In genomic region chr2:39385172-39385571, GRCh38 we compare ENCODE assay signal across 29 cellular contexts.
"Had no signal": no experiment of that assay in that cellular context is flagged by ENCODE, and none has a peak within 500 bp of the region (broad histone marks: within the 10 kb centered on the region; RNA-seq: fewer than 3 reads in every experiment).

No MANE protein-coding gene starts in this region.

- H3K4me3 ChIP-seq: adrenal gland, body of pancreas, Peyer's patch, SJCRH30, SK-N-MC had no signal

- H3K27me3 Mint-ChIP-seq: activated CD4-positive, alpha-beta T cell treated with anti-CD3 and anti-CD28 coated beads for 36 hours; activated CD4-positive, alpha-beta T cell treated with anti-CD3 and anti-CD28 coated beads, Interleukin-2, amount 10 ng/mL, durations not matched to agents 7 days and 5 days; activated T-cell treated with anti-CD3 and anti-CD28 coated beads, Interleukin-2, amount 50 U/mL, for 24 hours had no signal

- H3K27ac ChIP-seq: adrenal gland, body of pancreas, KMS-11, Peyer's patch, SJCRH30, SK-N-MC had no signal

- H3K4me1 Mint-ChIP-seq: activated CD4-positive, alpha-beta T cell treated with anti-CD3 and anti-CD28 coated beads, Interleukin-2, amount 10 ng/mL, durations not matched to agents 7 days and 5 days had no signal

- H3K27me3 ChIP-seq: adrenal gland, body of pancreas, Peyer's patch, SJCRH30 had no signal

- H3K27ac Mint-ChIP-seq: activated CD4-positive, alpha-beta T cell treated with anti-CD3 and anti-CD28 coated beads for 36 hours; activated CD4-positive, alpha-beta T cell treated with anti-CD3 and anti-CD28 coated beads, Interleukin-2, amount 10 ng/mL, durations not matched to agents 7 days and 5 days; activated CD8-positive, alpha-beta T cell treated with anti-CD3 and anti-CD28 coated beads, Interleukin-2, amount 10 ng/mL, durations not matched to agents 7 days and 5 days; activated naive CD4-positive, alpha-beta T cell treated with anti-CD3 and anti-CD28 coated beads, Interleukin-2, amount 50 U/mL, for 72 hours; activated T-cell treated with anti-CD3 and anti-CD28 coated beads, Interleukin-2, amount 50 U/mL, for 24 hours; activated T-helper 2 cell treated with anti-CD3 and anti-CD28 coated beads, Interferon-gamma antibody, Interleukin-2, Interleukin-4, amounts not matched to agents 10 μg/mL and 5 μg/mL and 100 μg/mL, durations not matched to agents 14 hours and 24 hours and 36 hours; T-helper 2 cell treated with Interferon-gamma antibody and Interleukin-4, amounts not matched to agents 5 μg/mL and 100 μg/mL, for 36 hours; WTC11 had no signal

- H3K4me1 ChIP-seq: Peyer's patch had no signal

- H3K4me3 Mint-ChIP-seq: activated CD4-positive, alpha-beta T cell treated with anti-CD3 and anti-CD28 coated beads for 36 hours; activated CD4-positive, alpha-beta T cell treated with anti-CD3 and anti-CD28 coated beads, Interleukin-2, amount 10 ng/mL, durations not matched to agents 7 days and 5 days; activated CD8-positive, alpha-beta T cell treated with anti-CD3 and anti-CD28 coated beads, Interleukin-2, amount 10 ng/mL, durations not matched to agents 7 days and 5 days; activated T-cell treated with anti-CD3 and anti-CD28 coated beads, Interleukin-2, amount 50 U/mL, for 24 hours; T-helper 2 cell treated with Interferon-gamma antibody and Interleukin-4, amounts not matched to agents 5 μg/mL and 100 μg/mL, for 36 hours; WTC11 had no signal

- DNase-seq: activated CD4-positive, alpha-beta T cell treated with anti-CD3 and anti-CD28 coated beads for 36 hours; activated CD4-positive, alpha-beta T cell treated with anti-CD3 and anti-CD28 coated beads, Interleukin-2, amount 10 ng/mL, durations not matched to agents 7 days and 5 days; activated CD4-positive, alpha-beta T cell treated with anti-CD3 and anti-CD28 coated beads, Interleukin-2, amount 50 U/mL, for 48 hours; activated CD8-positive, alpha-beta T cell treated with anti-CD3 and anti-CD28 coated beads, Interleukin-2, amount 10 ng/mL, durations not matched to agents 7 days and 5 days; activated gamma-delta T cell; activated naive CD4-positive, alpha-beta T cell treated with Interleukin-2 at 50 U/mL for 16 hours; activated T-cell treated with anti-CD3 and anti-CD28 coated beads, Interleukin-2, amount 50 U/mL, for 24 hours; adrenal gland; body of pancreas; central memory CD4-positive, alpha-beta T cell; NCI-H1048; NCI-H1105 treated with DMSO at 0.1 percent for 48 hours; NCI-H1436; NCI-H1694; NCI-H1930; NCI-H2081 treated with DMSO at 0.1 percent for 48 hours; NCI-H226; NCI-H446 treated with DMSO at 0.1 percent for 48 hours; NCI-H524; Peyer's patch; SHP77; SJCRH30 had no signal

- H3K9me3 ChIP-seq: adrenal gland, body of pancreas, Peyer's patch had no signal

- ATAC-seq: activated CD4-positive, alpha-beta T cell treated with anti-CD3 and anti-CD28 coated beads for 36 hours; activated CD4-positive, CD25-positive, alpha-beta regulatory T cell treated with anti-CD3 and anti-CD28 coated beads, Interleukin-2, amount 50 U/mL, for 24 hours; activated CD8-positive, alpha-beta T cell treated with anti-CD3 and anti-CD28 coated beads, Interleukin-2, amount 10 ng/mL, durations not matched to agents 7 days and 5 days; activated naive CD4-positive, alpha-beta T cell treated with anti-CD3 and anti-CD28 coated beads, Interleukin-2, amount 50 U/mL, for 72 hours; body of pancreas; WTC11 had no signal

- H3K36me3 ChIP-seq: adrenal gland, Peyer's patch had no signal
